ENCODE assay signal across 1 cellular context in genomic region chr4:101411308-101411904, GRCh38.
TF ChIP-seq lines count a peak whose summit lies in the region.

No MANE protein-coding gene starts in this region.

TF ChIP-seq in K562, 482 proteins besides CTCF, POLR2A, EP300 and RAD21:
- TF ChIP-seq ZFX (CRISPR knock-in tag; IDR thresholded peaks at IDR 0.05): peak; percentile 51; the same call in 1 of the 2 replicates
TF ChIP-seq in K562: peak in this region for 1; not testable (repeated sequence) for 481.
